In genomic region chr16:84132527-84133285, GRCh38 we compare ENCODE assay signal across 29 cellular contexts. TPM values are rescaled to one million over a fixed set of nuclear protein-coding genes. Genes with fewer than 3 reads are reported as not detected.
A peak's percentile ranks its signal among the peaks of the same experiment; 100 is the strongest.
DNase-seq lines count a peak whose midpoint lies in the region; ATAC-seq and TF ChIP-seq lines count a peak whose summit lies in the region.
"Had no signal": no experiment of that assay in that cellular context is flagged by ENCODE, and none has a peak within 500 bp of the region (broad histone marks: within the 10 kb centered on the region; RNA-seq: fewer than 3 reads in every experiment).

No MANE protein-coding gene starts in this region.

- H4K8ac ChIP-seq in IMR-90 (ENCODE audit: low read depth in 2 of 2, low read length in 2 of 2), result no peak overlapping the region

- BruUV-seq in IMR-90 (replicated peaks; lab: Mats Ljungman, UMichigan), result no TSS peak

- H3K18ac ChIP-seq in IMR-90 (ENCODE audit: low read depth, low read length), result no peak overlapping the region

- intact Hi-C loops in IMR-90 (cut with micrococcal nuclease), result no loop called here
- intact Hi-C loops in activated B cell treated with CpG ODN at 0.5 μM for 24 hours (cut with micrococcal nuclease), result loop anchor here (1.0 kb wide), 2 partner anchors 13 to 16 kb away; partner anchors contain the start of genes DNAAF1, HSDL1 and MBTPS1
- intact Hi-C loops in esophagus muscularis mucosa (cut with DNase I), result no loop called here

- H3K4me1 Mint-ChIP-seq in activated B cell treated with CpG ODN at 0.5 μM for 24 hours (peaks cover 29% of the 10 kb centered on the region), mesothelial cell of epicardium (peaks cover 12% of the 10 kb centered on the region)

- no peak for TF ChIP-seq RAD21 in IMR-90 (IDR thresholded peaks at IDR 0.05; ENCODE audit: low read length)

- TF ChIP-seq POLR2A in IMR-90 (IDR thresholded peaks at IDR 0.05; ENCODE audit: low read depth, low read length) (no peak), esophagus muscularis mucosa (IDR thresholded peaks at IDR 0.05; ENCODE audit: low read depth) (no peak)

- H3K27me3 ChIP-seq in IMR-90 (ENCODE audit: control insufficient read depth, insufficient read depth, low read length) (no peaks in the 10 kb centered on the region), esophagus muscularis mucosa (no peaks in the 10 kb centered on the region)
- H3K27me3 ChIP-seq: SJCRH30, transverse colon had no signal

- no peak overlapping the region for H3K4me2 ChIP-seq in IMR-90 (ENCODE audit: low read depth, low read length)

- no peak overlapping the region for H3K56ac ChIP-seq in IMR-90 (ENCODE audit: extremely low read depth, insufficient read depth, low read length)

- H3K27me3 Mint-ChIP-seq in activated B cell treated with CpG ODN at 0.5 μM for 24 hours (no peaks in the 10 kb centered on the region), mesothelial cell of epicardium (ENCODE audit: low read depth) (no peaks in the 10 kb centered on the region)
- H3K27me3 Mint-ChIP-seq: activated CD4-positive, alpha-beta T cell treated with anti-CD3 and anti-CD28 coated beads, Interleukin-2, amount 10 ng/mL, durations not matched to agents 7 days and 5 days; activated naive CD8-positive, alpha-beta T cell; T-cell had no signal

- peaks cover 4% of the 10 kb centered on the region; the same call in 1 of the 2 replicates for H3K9me1 ChIP-seq in IMR-90 (ENCODE audit: insufficient read depth, low read length)

- in situ Hi-C loops in IMR-90 (cut with MboI; ENCODE audit: low sequenced_read_pairs), result no loop called here

- peaks cover 10% of the 10 kb centered on the region; the same call in 1 of the 2 replicates for H4K20me1 ChIP-seq in IMR-90 (ENCODE audit: insufficient read depth, low read length)

- H3K27ac Mint-ChIP-seq in activated B cell treated with CpG ODN at 0.5 μM for 24 hours, result peak overlapping the region; percentile 53
- peak overlapping the region; percentile 54 for H3K27ac Mint-ChIP-seq in mesothelial cell of epicardium
- H3K27ac Mint-ChIP-seq: activated CD4-positive, alpha-beta T cell treated with anti-CD3 and anti-CD28 coated beads, Interleukin-2, amount 10 ng/mL, durations not matched to agents 7 days and 5 days; activated naive CD8-positive, alpha-beta T cell; T-cell had no signal

- peaks cover 11 to 33% of the 10 kb centered on the region in 2 experiments; a peak in 3 of 4 replicates for H3K79me1 ChIP-seq in IMR-90 (ENCODE audit: low read depth in 1 of 2, low read length in 2 of 2)

- no peak overlapping the region for H2AFZ ChIP-seq in IMR-90 (replicated peaks; ENCODE audit: low read length, poor library complexity)

- H3K9me3 ChIP-seq in IMR-90 (ENCODE audit: control insufficient read depth, insufficient read depth, low read length), result no peaks in the 10 kb centered on the region
- H3K9me3 ChIP-seq in esophagus muscularis mucosa, result no peaks in the 10 kb centered on the region
- H3K9me3 ChIP-seq: SJCRH30, transverse colon had no signal

- H3K36me3 Mint-ChIP-seq in activated B cell treated with CpG ODN at 0.5 μM for 24 hours (ENCODE audit: low read depth) (peaks cover 30% of the 10 kb centered on the region), mesothelial cell of epicardium (peaks cover 19% of the 10 kb centered on the region)

- DNase-seq in IMR-90 (peak; percentile 21), activated B cell treated with CpG ODN at 0.5 μM for 24 hours (no peak), mesothelial cell of epicardium (ENCODE audit: low spot score in 2 of 2, unreplicated experiment in 2 of 2) (no peak), esophagus muscularis mucosa (ENCODE audit: extremely low spot score) (no peak), OCI-M2 (lab: John Stamatoyannopoulos, UW; ENCODE audit: unreplicated experiment) (no peak)
- no peak for DNase-seq in stimulated activated CD4-positive, alpha-beta T cell treated with anti-CD3 and anti-CD28 coated beads, Interleukin-15, amount 100 ng/mL, for 24 hours
- no peak for DNase-seq in activated naive CD4-positive, alpha-beta T cell treated with Interleukin-2 at 50 U/mL for 16 hours
- DNase-seq: activated CD4-positive, alpha-beta T cell treated with anti-CD3 and anti-CD28 coated beads, Interleukin-2, amount 10 ng/mL, durations not matched to agents 7 days and 5 days; activated effector memory CD4-positive, alpha-beta T cell treated with Interleukin-2 at 50 U/mL for 16 hours; activated T-cell treated with anti-CD3 and anti-CD28 coated beads, Interleukin-2, amount 50 U/mL, for 1 hour; anterior cingulate cortex; C1 segment of cervical spinal cord; DMS53; mammary epithelial cell; MV-4-11; NCI-H1436 treated with DMSO at 0.1 percent for 48 hours; NCI-H226; NCI-H526 treated with DMSO at 0.1 percent for 48 hours; right cardiac atrium; SJCRH30; stimulated activated CD8-positive, alpha-beta memory T cell treated with anti-CD3 and anti-CD28 coated beads, Interleukin-4, amount 100 ng/mL, for 48 hours; T-cell; transverse colon had no signal

- H3K9me3 Mint-ChIP-seq in activated B cell treated with CpG ODN at 0.5 μM for 24 hours (no peaks in the 10 kb centered on the region), mesothelial cell of epicardium (no peaks in the 10 kb centered on the region)
- H3K9me3 Mint-ChIP-seq: activated CD4-positive, alpha-beta T cell treated with anti-CD3 and anti-CD28 coated beads, Interleukin-2, amount 10 ng/mL, durations not matched to agents 7 days and 5 days; T-cell had no signal

- peaks cover 12% of the 10 kb centered on the region for H3K4me1 ChIP-seq in IMR-90 (ENCODE audit: control insufficient read depth, insufficient read depth, low read length)
- peaks cover 0 to 7% (median 0%) of the 10 kb centered on the region in 4 donors for H3K4me1 ChIP-seq in esophagus muscularis mucosa
- H3K4me1 ChIP-seq: SJCRH30, transverse colon had no signal

- no peak overlapping the region for H3K27ac ChIP-seq in IMR-90 (ENCODE audit: insufficient read depth, low read length)
- no peak overlapping the region for H3K27ac ChIP-seq in esophagus muscularis mucosa (replicated peaks in 1 of 4)
- H3K27ac ChIP-seq: SJCRH30, transverse colon had no signal

- TF ChIP-seq CTCF in IMR-90 (conservative IDR thresholded peaks at IDR 0.05; ENCODE audit: low read depth, low read length), result no peak
- no peak for TF ChIP-seq CTCF in activated B cell treated with CpG ODN at 0.5 μM for 24 hours (IDR thresholded peaks at IDR 0.05)
- no peak for TF ChIP-seq CTCF in mesothelial cell of epicardium (IDR thresholded peaks at IDR 0.05; ENCODE audit: unreplicated experiment)
- no peak for TF ChIP-seq CTCF in esophagus muscularis mucosa (IDR thresholded peaks at IDR 0.05)

- H2BK20ac ChIP-seq in IMR-90 (ENCODE audit: low read depth, low read length), result no peak overlapping the region

- TF ChIP-seq EP300 in esophagus muscularis mucosa (IDR thresholded peaks at IDR 0.05), result no peak

- H3K9ac ChIP-seq in IMR-90 (ENCODE audit: low read depth, low read length), result no peak overlapping the region

- H4K5ac ChIP-seq in IMR-90 (ENCODE audit: low read depth, low read length), result no peak overlapping the region

- no peak overlapping the region for H4K91ac ChIP-seq in IMR-90 (ENCODE audit: insufficient read depth, low read depth, low read length)

- H3K4me3 ChIP-seq in IMR-90 (ENCODE audit: insufficient read depth, low read depth, low read length) (no peak overlapping the region), esophagus muscularis mucosa (no peak overlapping the region)
- H3K4me3 ChIP-seq: SJCRH30, transverse colon had no signal

- no peak overlapping the region for H2AK5ac ChIP-seq in IMR-90 (ENCODE audit: low read depth, low read length)

- H3K4me3 Mint-ChIP-seq in activated B cell treated with CpG ODN at 0.5 μM for 24 hours (no peak overlapping the region), mesothelial cell of epicardium (no peak overlapping the region)
- H3K4me3 Mint-ChIP-seq: activated CD4-positive, alpha-beta T cell treated with anti-CD3 and anti-CD28 coated beads, Interleukin-2, amount 10 ng/mL, durations not matched to agents 7 days and 5 days; activated naive CD8-positive, alpha-beta T cell; T-cell had no signal

- POLR2A ChIA-PET in IMR-90 (lab: Charles Lee; ENCODE audit: unreplicated experiment) (no interaction called here), activated B cell treated with CpG ODN at 0.5 μM for 24 hours (lab: Charles Lee) (interaction anchor here (0.6 to 5.0 kb wide), 8 partner anchors 13 to 608 kb away, joined by 3 to 33 read pairs (median 4); partner anchors contain the start of genes DNAAF1, HSBP1, HSDL1 and MBTPS1)

- ATAC-seq in IMR-90 (ENCODE audit: low read depth) (no peak), activated B cell treated with CpG ODN at 0.5 μM for 24 hours (ENCODE audit: low read depth) (peak; percentile 77)
- ATAC-seq: right cardiac atrium, T-cell had no signal

- no peak overlapping the region for H3K4ac ChIP-seq in IMR-90 (ENCODE audit: low read depth, low read length)

- H3K23ac ChIP-seq in IMR-90 (ENCODE audit: low read depth, low read length), result no peak overlapping the region

- dilution Hi-C loops in IMR-90 (cut with HindIII; ENCODE audit: low sequenced_read_pairs, unreplicated experiment), result no loop called here

- CTCF ChIA-PET in IMR-90 (lab: Yijun Ruan, JAX), result interaction anchor here (1.3 kb wide), 1 partner anchor 54 kb away, joined by 4 read pairs; the partner anchor contains the start of gene TAF1C
- CTCF ChIA-PET in activated B cell treated with CpG ODN at 0.5 μM for 24 hours (lab: Charles Lee), result interaction anchor here (1.0 to 1.8 kb wide), 2 partner anchors 16 to 55 kb away, joined by 5 to 6 read pairs; partner anchors contain the start of genes MBTPS1 and TAF1C

- H2BK120ac ChIP-seq in IMR-90 (ENCODE audit: low read depth, low read length), result no peak overlapping the region

- H2BK5ac ChIP-seq in IMR-90 (ENCODE audit: low read depth, low read length, poor library complexity, severe bottlenecking), result no peak overlapping the region

- H3K36me3 ChIP-seq in IMR-90 (ENCODE audit: control insufficient read depth, insufficient read depth, low read length) (peaks cover 8% of the 10 kb centered on the region), esophagus muscularis mucosa (peaks cover 0 to 35% (median 23%) of the 10 kb centered on the region in 4 donors)
- H3K36me3 ChIP-seq: SJCRH30 had no signal

- no peak overlapping the region for H3K14ac ChIP-seq in IMR-90 (replicated peaks; ENCODE audit: low read depth, low read length)

- WGBS in IMR-90 (ENCODE audit: extremely low coverage in 2 of 2, insufficient read length in 1 of 2), 2 experiments, result no CpG with 5 or more reads among the region's 7 CpGs
- WGBS in esophagus muscularis mucosa, result 92% methylated on average over 7 of the region's 7 CpGs

- H2AK9ac ChIP-seq in IMR-90 (replicated peaks; ENCODE audit: low read depth, low read length, poor library complexity), result no peak overlapping the region

- H2BK15ac ChIP-seq in IMR-90 (ENCODE audit: low read depth, low read length), result no peak overlapping the region

RNA-seq across cellular contexts. Expression of gene HSDL1, which starts 12.3 kb away (rescaled TPM):
- total RNA-seq in IMR-90 (2012; rRNA removed) (18.3 and 25.6 TPM in 2 replicates), activated B cell treated with CpG ODN at 0.5 μM for 24 hours (13.1 and 15.3 TPM in 2 replicates), mesothelial cell of epicardium (47.6 to 50.0 TPM (median 48.9 TPM) in 3 replicates), esophagus muscularis mucosa (10 to 100 TPM in 3 of 4 donors, 1 to 10 TPM in 1; 7.1 to 14.6 (median 11.4) TPM)
- 9.4 and 11.6 TPM in 2 replicates for polyA plus RNA-seq in IMR-90 (2012; rRNA removed)
- polyA plus RNA-seq in IMR-90 (2012; cell fraction: cytosol; rRNA removed), result 12.5 and 22.4 TPM in 2 replicates
- 11.9 and 26.2 TPM in 2 replicates for polyA plus RNA-seq in IMR-90 (2012; cell fraction: nucleus; rRNA removed; ENCODE audit: low replicate concordance)

RNA-seq across cellular contexts. Expression of gene DNAAF1, which starts 12.4 kb away (rescaled TPM):
- total RNA-seq in IMR-90 (2012; rRNA removed) (not detected in 2 replicates), activated B cell treated with CpG ODN at 0.5 μM for 24 hours (not detected in 2 replicates), mesothelial cell of epicardium (0.18 to 0.47 TPM (median 0.22 TPM) in 3 replicates), esophagus muscularis mucosa (under 1 TPM in 2 of 4 donors, not detected in 2; 0.66 to 0.78 TPM)
- polyA plus RNA-seq in IMR-90 (2012; rRNA removed), result 0.05 TPM in 1 of 2 replicates, not detected in the other
- not detected in 2 replicates for polyA plus RNA-seq in IMR-90 (2012; cell fraction: cytosol; rRNA removed)
- polyA plus RNA-seq in IMR-90 (2012; cell fraction: nucleus; rRNA removed; ENCODE audit: low replicate concordance), result 0.10 and 0.23 TPM in 2 replicates
- total RNA-seq: bronchial epithelial cell, endothelial cell of umbilical vein, G401, posterior vena cava, RPMI7951, transverse colon had no signal
- polyA plus RNA-seq: mammary epithelial cell had no signal

RNA-seq across cellular contexts. Expression of gene MBTPS1, which starts 16.0 kb away (rescaled TPM):
- total RNA-seq in IMR-90 (2012; rRNA removed) (70.3 and 70.4 TPM in 2 replicates), activated B cell treated with CpG ODN at 0.5 μM for 24 hours (74.1 and 79.2 TPM in 2 replicates), mesothelial cell of epicardium (143 to 146 TPM (median 146 TPM) in 3 replicates), esophagus muscularis mucosa (10 to 100 TPM; 72.4 to 86.6 (median 82.6) TPM)
- 45.9 and 59.0 TPM in 2 replicates for polyA plus RNA-seq in IMR-90 (2012; rRNA removed)
- polyA plus RNA-seq in IMR-90 (2012; cell fraction: cytosol; rRNA removed), result 51.7 and 95.2 TPM in 2 replicates
- polyA plus RNA-seq in IMR-90 (2012; cell fraction: nucleus; rRNA removed; ENCODE audit: low replicate concordance), result 75.3 and 106 TPM in 2 replicates

RNA-seq across cellular contexts. Expression of gene TAF1C, which starts 54.2 kb away (rescaled TPM):
- total RNA-seq in IMR-90 (2012; rRNA removed), result 6.1 and 7.3 TPM in 2 replicates
- polyA plus RNA-seq in IMR-90 (2012; rRNA removed), result 35.5 and 41.6 TPM in 2 replicates
- polyA plus RNA-seq in IMR-90 (2012; cell fraction: cytosol; rRNA removed), result 15.1 and 17.4 TPM in 2 replicates
- 397 and 707 TPM in 2 replicates for polyA plus RNA-seq in IMR-90 (2012; cell fraction: nucleus; rRNA removed; ENCODE audit: low replicate concordance)
- 79.6 and 85.1 TPM in 2 replicates for total RNA-seq in activated B cell treated with CpG ODN at 0.5 μM for 24 hours
- total RNA-seq in mesothelial cell of epicardium, result 84.0 to 88.6 TPM (median 84.3 TPM) in 3 replicates
- total RNA-seq in esophagus muscularis mucosa, result 10 to 100 TPM; 15.6 to 39.6 (median 21.8) TPM

RNA-seq across cellular contexts. Expression of gene ADAD2, which starts 58.3 kb away (rescaled TPM):
- total RNA-seq in IMR-90 (2012; rRNA removed), result not detected in 2 replicates
- not detected in 2 replicates for polyA plus RNA-seq in IMR-90 (2012; rRNA removed)
- polyA plus RNA-seq in IMR-90 (2012; cell fraction: cytosol; rRNA removed), result 0.06 TPM in 1 of 2 replicates, not detected in the other
- polyA plus RNA-seq in IMR-90 (2012; cell fraction: nucleus; rRNA removed; ENCODE audit: low replicate concordance), result 0.03 TPM in 1 of 2 replicates, not detected in the other
- total RNA-seq in activated B cell treated with CpG ODN at 0.5 μM for 24 hours, result not detected in 2 replicates
- 0.34 TPM in 1 of 3 replicates, not detected in the others for total RNA-seq in mesothelial cell of epicardium
- total RNA-seq in esophagus muscularis mucosa, result under 1 TPM in 3 of 4 donors, not detected in 1; 0.42 to 0.83 (median 0.80) TPM
- total RNA-seq: activated CD4-positive, alpha-beta T cell treated with anti-CD3 and anti-CD28 coated beads, Interleukin-2, amount 10 ng/mL, durations not matched to agents 7 days and 5 days; bronchial epithelial cell; endothelial cell of umbilical vein; G401; posterior vena cava; RPMI7951 had no signal
- polyA plus RNA-seq: mammary epithelial cell had no signal
